25 cellular contexts compared by ENCODE assay signal in the genomic region with DNA sequence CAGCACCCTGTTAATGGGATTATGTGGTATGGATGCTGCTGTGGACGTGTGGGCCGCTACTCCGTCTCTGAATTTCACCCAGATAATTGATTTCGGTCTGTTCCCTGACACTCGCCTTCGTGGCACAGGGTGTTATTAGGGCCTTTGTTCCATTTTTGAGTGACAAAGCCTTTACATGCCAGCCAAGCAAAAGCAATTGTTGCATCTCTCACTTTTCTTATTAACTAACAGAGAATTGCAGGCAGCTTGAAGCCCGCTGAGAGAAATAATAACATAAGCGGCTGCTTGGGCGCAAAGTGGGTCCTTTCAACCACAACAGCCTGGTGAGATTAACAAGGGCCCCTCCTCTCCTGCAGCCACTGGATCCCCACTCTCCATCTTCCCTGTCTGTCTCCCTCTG.
"Had no signal": no experiment of that assay in that cellular context is flagged by ENCODE, and none has a peak within 500 bp of the region (broad histone marks: within the 10 kb centered on the region; RNA-seq: fewer than 3 reads in every experiment).

No MANE protein-coding gene starts in this region.

- H3K9me3 Mint-ChIP-seq: activated CD4-positive, alpha-beta T cell treated with anti-CD3 and anti-CD28 coated beads, Interleukin-2, amount 10 ng/mL, durations not matched to agents 7 days and 5 days; activated T-cell treated with anti-CD3 and anti-CD28 coated beads, Interleukin-2, amount 50 U/mL, for 24 hours; activated T-cell treated with anti-CD3 and anti-CD28 coated beads, Interleukin-2, amount 50 U/mL, for 72 hours; central memory CD8-positive, alpha-beta T cell; dendritic cell treated with granulocyte-macrophage colony-stimulating factor and Interleukin-4, amounts not matched to agents 40 ng/mL and 50 ng/mL, for 4 days; endodermal cell had no signal

- H3K36me3 Mint-ChIP-seq: activated naive CD4-positive, alpha-beta T cell treated with anti-CD3 and anti-CD28 coated beads, Interleukin-2, amount 10 ng/mL, durations not matched to agents 7 days and 5 days; activated naive CD4-positive, alpha-beta T cell treated with anti-CD3 and anti-CD28 coated beads, Interleukin-2, amount 50 U/mL, for 72 hours; activated naive CD8-positive, alpha-beta T cell treated with anti-CD3 and anti-CD28 coated beads, Interleukin-2, amount 10 ng/mL, durations not matched to agents 7 days and 5 days had no signal

- H3K27ac Mint-ChIP-seq: activated CD4-positive, alpha-beta memory T cell treated with anti-CD3 and anti-CD28 coated beads, Interleukin-2, amount 10 ng/mL, durations not matched to agents 7 days and 5 days; activated CD4-positive, alpha-beta T cell treated with anti-CD3 and anti-CD28 coated beads for 36 hours; activated CD4-positive, alpha-beta T cell treated with anti-CD3 and anti-CD28 coated beads, Interleukin-2, amount 10 ng/mL, durations not matched to agents 7 days and 5 days; activated naive CD4-positive, alpha-beta T cell treated with anti-CD3 and anti-CD28 coated beads, Interleukin-2, amount 10 ng/mL, durations not matched to agents 7 days and 5 days; activated naive CD4-positive, alpha-beta T cell treated with anti-CD3 and anti-CD28 coated beads, Interleukin-2, amount 50 U/mL, for 72 hours; activated naive CD8-positive, alpha-beta T cell treated with anti-CD3 and anti-CD28 coated beads, Interleukin-2, amount 10 ng/mL, durations not matched to agents 7 days and 5 days; activated T-cell treated with anti-CD3 and anti-CD28 coated beads, Interleukin-2, amount 50 U/mL, for 24 hours; activated T-cell treated with anti-CD3 and anti-CD28 coated beads, Interleukin-2, amount 50 U/mL, for 72 hours; dendritic cell treated with granulocyte-macrophage colony-stimulating factor and Interleukin-4, amounts not matched to agents 40 ng/mL and 50 ng/mL, for 4 days; endodermal cell had no signal

- DNase-seq: activated CD4-positive, alpha-beta memory T cell treated with anti-CD3 and anti-CD28 coated beads, Interleukin-2, amount 10 ng/mL, durations not matched to agents 7 days and 5 days; activated CD4-positive, alpha-beta T cell treated with anti-CD3 and anti-CD28 coated beads for 36 hours; activated CD4-positive, alpha-beta T cell treated with anti-CD3 and anti-CD28 coated beads, Interleukin-2, amount 10 ng/mL, durations not matched to agents 7 days and 5 days; activated CD4-positive, alpha-beta T cell treated with anti-CD3 and anti-CD28 coated beads, Interleukin-2, amount 50 U/mL, for 4 hours; activated CD4-positive, CD25-positive, alpha-beta regulatory T cell; activated CD4-positive, CD25-positive, alpha-beta regulatory T cell treated with anti-CD3 and anti-CD28 coated beads, Interleukin-2, amount 50 U/mL, for 72 hours; activated CD8-positive, alpha-beta memory T cell treated with anti-CD3 and anti-CD28 coated beads, Interleukin-2, amount 50 U/mL, for 48 hours; activated gamma-delta T cell; activated naive CD4-positive, alpha-beta T cell; activated naive CD4-positive, alpha-beta T cell treated with anti-CD3 and anti-CD28 coated beads, Interleukin-2, amount 10 ng/mL, durations not matched to agents 7 days and 5 days; activated naive CD8-positive, alpha-beta T cell treated with anti-CD3 and anti-CD28 coated beads, Interleukin-2, amount 10 ng/mL, durations not matched to agents 7 days and 5 days; activated T-cell treated with anti-CD3 and anti-CD28 coated beads for 4 hours; activated T-cell treated with anti-CD3 and anti-CD28 coated beads, Interleukin-2, amount 50 U/mL, for 24 hours; activated T-cell treated with anti-CD3 and anti-CD28 coated beads, Interleukin-2, amount 50 U/mL, for 72 hours; brain microvascular endothelial cell; dorsolateral prefrontal cortex; effector memory CD4-positive, alpha-beta T cell; endodermal cell; foreskin fibroblast; head of caudate nucleus; T-helper 2 cell had no signal

- H3K4me1 Mint-ChIP-seq: activated CD4-positive, alpha-beta memory T cell treated with anti-CD3 and anti-CD28 coated beads, Interleukin-2, amount 10 ng/mL, durations not matched to agents 7 days and 5 days; activated CD4-positive, alpha-beta T cell treated with anti-CD3 and anti-CD28 coated beads for 36 hours; activated CD4-positive, alpha-beta T cell treated with anti-CD3 and anti-CD28 coated beads, Interleukin-2, amount 10 ng/mL, durations not matched to agents 7 days and 5 days; activated naive CD4-positive, alpha-beta T cell treated with anti-CD3 and anti-CD28 coated beads, Interleukin-2, amount 10 ng/mL, durations not matched to agents 7 days and 5 days; activated naive CD8-positive, alpha-beta T cell treated with anti-CD3 and anti-CD28 coated beads, Interleukin-2, amount 10 ng/mL, durations not matched to agents 7 days and 5 days; central memory CD8-positive, alpha-beta T cell had no signal

- H3K27me3 Mint-ChIP-seq: activated CD4-positive, alpha-beta memory T cell treated with anti-CD3 and anti-CD28 coated beads, Interleukin-2, amount 10 ng/mL, durations not matched to agents 7 days and 5 days; activated CD4-positive, alpha-beta T cell treated with anti-CD3 and anti-CD28 coated beads, Interleukin-2, amount 10 ng/mL, durations not matched to agents 7 days and 5 days; activated naive CD8-positive, alpha-beta T cell treated with anti-CD3 and anti-CD28 coated beads, Interleukin-2, amount 10 ng/mL, durations not matched to agents 7 days and 5 days; activated T-cell treated with anti-CD3 and anti-CD28 coated beads, Interleukin-2, amount 50 U/mL, for 24 hours; central memory CD8-positive, alpha-beta T cell had no signal

- H3K4me3 Mint-ChIP-seq: activated CD4-positive, alpha-beta memory T cell treated with anti-CD3 and anti-CD28 coated beads, Interleukin-2, amount 10 ng/mL, durations not matched to agents 7 days and 5 days; activated CD4-positive, alpha-beta T cell treated with anti-CD3 and anti-CD28 coated beads for 36 hours; activated CD4-positive, alpha-beta T cell treated with anti-CD3 and anti-CD28 coated beads, Interleukin-2, amount 10 ng/mL, durations not matched to agents 7 days and 5 days; activated naive CD4-positive, alpha-beta T cell treated with anti-CD3 and anti-CD28 coated beads, Interleukin-2, amount 10 ng/mL, durations not matched to agents 7 days and 5 days; activated naive CD8-positive, alpha-beta T cell treated with anti-CD3 and anti-CD28 coated beads, Interleukin-2, amount 10 ng/mL, durations not matched to agents 7 days and 5 days; activated T-cell treated with anti-CD3 and anti-CD28 coated beads, Interleukin-2, amount 50 U/mL, for 24 hours; activated T-cell treated with anti-CD3 and anti-CD28 coated beads, Interleukin-2, amount 50 U/mL, for 72 hours; central memory CD8-positive, alpha-beta T cell; dendritic cell treated with granulocyte-macrophage colony-stimulating factor and Interleukin-4, amounts not matched to agents 40 ng/mL and 50 ng/mL, for 4 days; endodermal cell had no signal

- ATAC-seq: activated CD4-positive, alpha-beta T cell treated with anti-CD3 and anti-CD28 coated beads for 36 hours; activated naive CD4-positive, alpha-beta T cell treated with anti-CD3 and anti-CD28 coated beads, Interleukin-2, amount 50 U/mL, for 72 hours; activated T-cell treated with anti-CD3 and anti-CD28 coated beads, Interleukin-2, amount 50 U/mL, for 72 hours; esophagus mucosa had no signal
